8 cellular contexts compared by ENCODE assay signal in genomic region chr1:58903450-58904298, GRCh38.
DNase-seq lines count a peak whose midpoint lies in the region; ATAC-seq lines count a peak whose summit lies in the region.

No MANE protein-coding gene starts in this region.

- POLR2A ChIA-PET in CD4-positive, alpha-beta memory T cell (lab: Charles Lee; ENCODE audit: partially characterized antibody), result interaction anchor here (0.6 to 2.7 kb wide), 6 partner anchors 38 to 121 kb away, joined by 3 to 9 read pairs (median 6); partner anchors contain the start of gene JUN

- H3K27me3 Mint-ChIP-seq in CD4-positive, alpha-beta memory T cell, result no peaks in the 10 kb centered on the region

- H3K9me3 ChIP-seq in CD4-positive, alpha-beta memory T cell (ENCODE audit: control insufficient read depth in 1 of 2, low read length in 2 of 2), result no peaks in the 10 kb centered on the region
- H3K9me3 ChIP-seq in muscle layer of colon (ENCODE audit: low read length), result no peaks in the 10 kb centered on the region

- H3K27ac Mint-ChIP-seq in CD4-positive, alpha-beta memory T cell, result peak overlapping the region; percentile 16 to 90 (median 61)

- peak overlapping the region; percentile 39 to 56 for H3K4me3 ChIP-seq in CD4-positive, alpha-beta memory T cell (ENCODE audit: low read length in 2 of 2)
- H3K4me3 ChIP-seq in muscle layer of colon (ENCODE audit: low read depth in 1 of 2, low read length in 2 of 2), result peak overlapping the region; percentile 48 to 71

- peak overlapping the region; percentile 74 to 83 (median 81) for H3K4me3 Mint-ChIP-seq in CD4-positive, alpha-beta memory T cell

- ATAC-seq in GM19351 (IDR thresholded peaks at IDR 0.05; ENCODE audit: unreplicated experiment) (peak; percentile 81), HG03460 (IDR thresholded peaks at IDR 0.05; ENCODE audit: unreplicated experiment) (peak; percentile 84), esophagus mucosa (peak; percentile 99)

- CTCF ChIA-PET in CD4-positive, alpha-beta memory T cell (lab: Charles Lee; ENCODE audit: partially characterized antibody), result interaction anchor here (0.8 to 1.1 kb wide), 3 partner anchors 13 to 63 kb away, joined by 3 to 4 read pairs (median 3); no protein-coding TSS in a partner anchor

- H3K36me3 ChIP-seq in CD4-positive, alpha-beta memory T cell (ENCODE audit: insufficient read depth, low read length), result no peaks in the 10 kb centered on the region
- no peaks in the 10 kb centered on the region for H3K36me3 ChIP-seq in muscle layer of colon (ENCODE audit: insufficient read depth, low read length)

- H3K36me3 Mint-ChIP-seq in CD4-positive, alpha-beta memory T cell, result no peaks in the 10 kb centered on the region

- no peaks in the 10 kb centered on the region for H3K27me3 ChIP-seq in CD4-positive, alpha-beta memory T cell (ENCODE audit: insufficient read depth, low read length)
- H3K27me3 ChIP-seq in muscle layer of colon (ENCODE audit: control insufficient read depth in 1 of 2, insufficient read depth in 2 of 2, low read length in 2 of 2), result no peaks in the 10 kb centered on the region

- H3K9me3 Mint-ChIP-seq in CD4-positive, alpha-beta memory T cell, result no peaks in the 10 kb centered on the region

- peak overlapping the region; percentile 29 for H3K27ac ChIP-seq in CD4-positive, alpha-beta memory T cell (ENCODE audit: low read depth, low read length)
- H3K27ac ChIP-seq in muscle layer of colon (ENCODE audit: low read depth, low read length), result peak overlapping the region; percentile 95

- peaks cover 9 to 19% (median 13%) of the 10 kb centered on the region in 4 donors for H3K4me1 Mint-ChIP-seq in CD4-positive, alpha-beta memory T cell

- peak overlapping the region; percentile 69 for H3K9ac ChIP-seq in muscle layer of colon (ENCODE audit: low read length)

- H3K4me1 ChIP-seq in CD4-positive, alpha-beta memory T cell (ENCODE audit: insufficient read depth, low read length), result peaks cover 13% of the 10 kb centered on the region
- peaks cover 38% of the 10 kb centered on the region for H3K4me1 ChIP-seq in muscle layer of colon (ENCODE audit: insufficient read depth, low read length)

- intact Hi-C loops in CD4-positive, alpha-beta memory T cell (cut with micrococcal nuclease), result loop anchor here (1.0 to 10.0 kb wide), 3 partner anchors 37 to 118 kb away; no protein-coding TSS in a partner anchor

- DNase-seq in CD4-positive, alpha-beta memory T cell, result peak; percentile 49 to 69 (median 58)
- DNase-seq in OCI-M1 (lab: John Stamatoyannopoulos, UW), result peak; percentile 87
- DNase-seq in activated T-cell treated with anti-CD3 and anti-CD28 coated beads, Interleukin-2, amount 50 U/mL, for 48 hours, result peak; percentile 88 to 92
- DNase-seq in stimulated activated CD8-positive, alpha-beta memory T cell treated with anti-CD3 and anti-CD28 coated beads, Interleukin-7, amount 100 ng/mL, for 1 hour (ENCODE audit: low read depth in 2 of 2), result peak; percentile 26 to 47

Comparison
In these comparisons a context has a peak if more than half of its experiments do, and no peak if none do; other contexts are left out.
1. Peak in every context shown above with its lines: DNase-seq, ATAC-seq, H3K4me3 ChIP-seq and H3K27ac ChIP-seq.
2. DNase-seq: peak in every context shown above with its lines; median percentile 90 in activated T-cell treated with anti-CD3 and anti-CD28 coated beads, Interleukin-2, amount 50 U/mL, for 48 hours; 87 in OCI-M1; 58 in CD4-positive, alpha-beta memory T cell; 36 in stimulated activated CD8-positive, alpha-beta memory T cell treated with anti-CD3 and anti-CD28 coated beads, Interleukin-7, amount 100 ng/mL, for 1 hour.